ENCODE assay signal across 18 cellular contexts in the genomic region with DNA sequence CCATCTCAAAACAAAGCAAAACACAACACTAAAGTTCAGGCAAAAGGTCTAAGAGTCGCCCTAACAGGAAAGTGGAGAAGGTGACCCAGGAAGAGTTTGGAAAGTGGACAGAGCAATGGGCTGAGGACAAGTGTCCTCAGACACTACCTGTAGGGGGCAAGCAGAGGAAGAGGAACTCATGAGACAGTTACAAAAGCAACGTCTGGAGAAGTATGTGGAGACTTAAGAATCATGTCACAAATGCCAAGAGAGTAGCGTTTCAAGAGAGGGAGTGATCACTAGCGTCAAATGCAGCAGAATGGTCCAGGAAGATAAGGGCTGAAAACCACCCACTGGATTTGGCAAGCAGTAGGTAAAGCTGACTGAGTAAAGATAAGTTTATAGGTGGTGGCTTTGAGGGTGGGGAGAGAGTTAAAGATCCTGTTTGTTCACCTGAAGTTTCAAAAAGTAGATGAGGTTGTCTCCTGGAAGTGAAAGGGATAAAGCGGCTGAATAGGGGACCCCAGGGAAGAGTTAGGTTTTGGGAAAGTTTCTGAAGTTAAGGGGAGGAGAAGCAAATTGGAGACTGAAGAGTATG. TPM values are rescaled to one million over a fixed set of nuclear protein-coding genes. Genes with fewer than 3 reads are reported as not detected.
"Had no signal": no experiment of that assay in that cellular context is flagged by ENCODE, and none has a peak within 500 bp of the region (broad histone marks: within the 10 kb centered on the region; RNA-seq: fewer than 3 reads in every experiment).

No MANE protein-coding gene starts in this region.

- H3K4me3 ChIP-seq: adrenal gland, esophagus muscularis mucosa, suprapubic skin had no signal

- H3K27me3 ChIP-seq: adrenal gland, esophagus muscularis mucosa, suprapubic skin had no signal

- H3K4me3 Mint-ChIP-seq: activated naive CD4-positive, alpha-beta T cell treated with anti-CD3 and anti-CD28 coated beads, Interleukin-2, amount 50 U/mL, for 24 hours; activated T-cell treated with anti-CD3 and anti-CD28 coated beads, Interleukin-2, amount 50 U/mL, for 72 hours; memory B cell; stimulated activated naive CD8-positive, alpha-beta T cell treated with anti-CD3 and anti-CD28 coated beads, Interleukin-15, amount 100 ng/mL, for 72 hours; type B pancreatic cell had no signal

- ATAC-seq: activated T-cell treated with anti-CD3 and anti-CD28 coated beads, Interleukin-2, amount 50 U/mL, for 72 hours; stimulated activated naive CD8-positive, alpha-beta T cell treated with anti-CD3 and anti-CD28 coated beads, Interleukin-15, amount 100 ng/mL, for 72 hours had no signal

- H3K27ac ChIP-seq: esophagus muscularis mucosa, suprapubic skin, WERI-Rb-1 had no signal

- H3K27ac Mint-ChIP-seq: activated naive CD4-positive, alpha-beta T cell treated with anti-CD3 and anti-CD28 coated beads, Interleukin-2, amount 50 U/mL, for 24 hours; activated T-cell treated with anti-CD3 and anti-CD28 coated beads, Interleukin-2, amount 50 U/mL, for 72 hours; memory B cell; progenitor cell of endocrine pancreas; stimulated activated naive CD8-positive, alpha-beta T cell treated with anti-CD3 and anti-CD28 coated beads, Interleukin-15, amount 100 ng/mL, for 72 hours; type B pancreatic cell had no signal

- DNase-seq: activated CD4-positive, alpha-beta T cell treated with anti-CD3 and anti-CD28 coated beads for 1 hour; activated effector memory CD4-positive, alpha-beta T cell treated with anti-CD3 and anti-CD28 coated beads, Interleukin-2, amount 50 U/mL, for 16 hours; activated T-cell treated with anti-CD3 and anti-CD28 coated beads, Interleukin-2, amount 50 U/mL, for 72 hours; adrenal gland; cerebellar nuclear complex; effector CD4-positive, alpha-beta T cell; stimulated activated naive CD8-positive, alpha-beta T cell treated with anti-CD3 and anti-CD28 coated beads, Interleukin-15, amount 100 ng/mL, for 72 hours; WERI-Rb-1 had no signal

- H3K9me3 ChIP-seq: adrenal gland, esophagus muscularis mucosa, suprapubic skin had no signal

- H3K27me3 Mint-ChIP-seq: activated naive CD4-positive, alpha-beta T cell treated with anti-CD3 and anti-CD28 coated beads, Interleukin-2, amount 50 U/mL, for 24 hours; memory B cell; progenitor cell of endocrine pancreas; stimulated activated naive CD8-positive, alpha-beta T cell treated with anti-CD3 and anti-CD28 coated beads, Interleukin-15, amount 100 ng/mL, for 72 hours; type B pancreatic cell had no signal

- FAIRE-seq: astrocyte, bronchial epithelial cell had no signal

- H3K9me3 Mint-ChIP-seq: activated naive CD4-positive, alpha-beta T cell treated with anti-CD3 and anti-CD28 coated beads, Interleukin-2, amount 50 U/mL, for 24 hours; activated T-cell treated with anti-CD3 and anti-CD28 coated beads, Interleukin-2, amount 50 U/mL, for 72 hours; memory B cell; neural crest cell; stimulated activated naive CD8-positive, alpha-beta T cell treated with anti-CD3 and anti-CD28 coated beads, Interleukin-15, amount 100 ng/mL, for 72 hours; type B pancreatic cell had no signal

RNA-seq across cellular contexts. Expression of a gene that starts 28.7 kb away (rescaled TPM):
- total RNA-seq: mononuclear cell had no signal
